Comparison of ENCODE assay signal across 1 cellular context in genomic region chr5:173757279-173757678, GRCh38.
TF ChIP-seq lines count a peak whose summit lies in the region.

No MANE protein-coding gene starts in this region.

TF ChIP-seq in SK-N-SH treated with all-trans-retinoic acid at 6 μM for 48 hours, 23 proteins besides CTCF, POLR2A, EP300 and RAD21 (continued from another document):
- no peak for TF ChIP-seq POU6F1 (CRISPR knock-in tag; IDR thresholded peaks at IDR 0.05; ENCODE audit: borderline replicate concordance, low read depth)
- TF ChIP-seq ZFP30 (CRISPR knock-in tag; IDR thresholded peaks at IDR 0.05): no peak
- TF ChIP-seq SNAI2 (CRISPR knock-in tag; IDR thresholded peaks at IDR 0.05): no peak
- no peak for TF ChIP-seq ZNF70 (CRISPR knock-in tag; IDR thresholded peaks at IDR 0.05)
- no peak for TF ChIP-seq GLIS3 (CRISPR knock-in tag; IDR thresholded peaks at IDR 0.05)
- TF ChIP-seq BACH2 (CRISPR knock-in tag; IDR thresholded peaks at IDR 0.05; ENCODE audit: borderline replicate concordance): no peak
- TF ChIP-seq ISL1 (CRISPR knock-in tag; IDR thresholded peaks at IDR 0.05): no peak
- TF ChIP-seq CSRNP3 (CRISPR knock-in tag; IDR thresholded peaks at IDR 0.05): no peak
- TF ChIP-seq OSR1 (CRISPR knock-in tag; IDR thresholded peaks at IDR 0.05): no peak
TF ChIP-seq in SK-N-SH treated with all-trans-retinoic acid at 6 μM for 48 hours: peak in this region for 0.
